In genomic region chr1:205210876-205211838, GRCh38 we compare ENCODE assay signal across 1 cellular context.
TF ChIP-seq lines count a peak whose summit lies in the region.

Gene DSTYK (minus strand): TSS chr1:205211702. CDS start chr1:205211535, 167 bp downstream.

TF ChIP-seq in K562, 482 proteins besides CTCF, POLR2A, EP300 and RAD21 (continued from another document and continues in another):
- TF ChIP-seq ZFP91 (CRISPR knock-in tag; IDR thresholded peaks at IDR 0.05) (peak; percentile 72; the same call in 1 of the 2 replicates), HOMEZ (CRISPR knock-in tag; IDR thresholded peaks at IDR 0.05) (peak; percentile 6; the same call in 1 of the 2 replicates), ERF (CRISPR knock-in tag; IDR thresholded peaks at IDR 0.05) (0 out of 2 replicates have a peak, but pooled peaks have one; percentile 79), CCNT2 (IDR thresholded peaks at IDR 0.05; ENCODE audit: borderline replicate concordance, extremely low read depth, insufficient read length, low read depth, low read length) (peak; percentile 90), ZFX (CRISPR knock-in tag; IDR thresholded peaks at IDR 0.05) (peak; percentile 97), TCF7L2 (IDR thresholded peaks at IDR 0.05; ENCODE audit: low read depth, low read length) (0 out of 2 replicates have a peak, but pooled peaks have one; percentile 37), THAP7 (CRISPR knock-in tag; IDR thresholded peaks at IDR 0.05) (no peak), TEAD1 (CRISPR knock-in tag; IDR thresholded peaks at IDR 0.05) (peak; percentile 82 to 86; a peak in 3 of 4 replicates), TCF7 (IDR thresholded peaks at IDR 0.05; ENCODE audit: borderline replicate concordance) (peak; percentile 89; the same call in 1 of the 2 replicates), CXXC5 (CRISPR knock-in tag; IDR thresholded peaks at IDR 0.05) (peak; percentile 98), KDM1A (IDR thresholded peaks at IDR 0.05) (peak in 1 of 2 experiments; percentile 56; a peak in 1 of 4 replicates), PBX2 (CRISPR knock-in tag; IDR thresholded peaks at IDR 0.05; ENCODE audit: low read depth) (no peak), PBX2 (tag; conservative IDR thresholded peaks at IDR 0.05; ENCODE audit: low read depth) (peak; percentile 49), ETS2 (tag; IDR thresholded peaks at IDR 0.05; ENCODE audit: borderline replicate concordance, poor library complexity, severe bottlenecking) (peak; percentile 20), PHB (CRISPR knock-in tag; IDR thresholded peaks at IDR 0.05) (no peak), PATZ1 (CRISPR knock-in tag; IDR thresholded peaks at IDR 0.05; ENCODE audit: borderline replicate concordance) (no peak; the same call in 1 of the 2 replicates), ZNF830 (CRISPR knock-in tag; IDR thresholded peaks at IDR 0.05) (peak; percentile 61; the same call in 1 of the 2 replicates), CREM (IDR thresholded peaks at IDR 0.05; ENCODE audit: low read depth) (peak; percentile 97), VEZF1 (CRISPR knock-in tag; IDR thresholded peaks at IDR 0.05) (peak; percentile 93), ELF2 (CRISPR knock-in tag; IDR thresholded peaks at IDR 0.05) (0 out of 2 replicates have a peak, but pooled peaks have one; percentile 53), MEF2D (tag; conservative IDR thresholded peaks at IDR 0.05; ENCODE audit: low read depth) (0 out of 2 replicates have a peak, but pooled peaks have one; percentile 62), ZNF449 (CRISPR knock-in tag; IDR thresholded peaks at IDR 0.05) (peak; percentile 63; the same call in 1 of the 2 replicates), ETS1 (conservative IDR thresholded peaks at IDR 0.05; ENCODE audit: control insufficient read depth, low read depth, low read length) (peak; percentile 99), STAT5A (IDR thresholded peaks at IDR 0.05; ENCODE audit: borderline replicate concordance, low read length) (peak; percentile 57; the same call in 1 of the 2 replicates), CC2D1A (IDR thresholded peaks at IDR 0.05) (0 out of 2 replicates have a peak, but pooled peaks have one; percentile 55), ESRRA (IDR thresholded peaks at IDR 0.05; ENCODE audit: borderline replicate concordance, low read depth) (peak; percentile 98), SMARCA5 (IDR thresholded peaks at IDR 0.05) (no peak), ID3 (CRISPR knock-in tag; IDR thresholded peaks at IDR 0.05) (no peak), ID3 (tag; IDR thresholded peaks at IDR 0.05) (peak; percentile 97), SAFB2 (IDR thresholded peaks at IDR 0.05; ENCODE audit: borderline replicate concordance, low read depth, low read length, severe bottlenecking) (no peak), TARDBP (IDR thresholded peaks at IDR 0.05) (0 out of 2 replicates have a peak, but pooled peaks have one; percentile 80), SMAD3 (CRISPR knock-in tag; conservative IDR thresholded peaks at IDR 0.05) (peak; percentile 86), JUND (IDR thresholded peaks at IDR 0.05; ENCODE audit: borderline replicate concordance, low read depth, low read length) (peak; percentile 90), JUND (tag; IDR thresholded peaks at IDR 0.05; ENCODE audit: borderline replicate concordance, low read depth, low read length) (peak; percentile 63; the same call in 1 of the 3 replicates), LEF1 (IDR thresholded peaks at IDR 0.05) (peak; percentile 78; the same call in 1 of the 2 replicates), CHCHD3 (CRISPR knock-in tag; IDR thresholded peaks at IDR 0.05) (no peak), ZBTB1 (CRISPR knock-in tag; IDR thresholded peaks at IDR 0.05; ENCODE audit: borderline replicate concordance, low read depth) (peak; percentile 88), MYBL2 (IDR thresholded peaks at IDR 0.05; ENCODE audit: low read depth) (no peak; the same call in 1 of the 2 replicates), MYBL2 (CRISPR knock-in tag; IDR thresholded peaks at IDR 0.05; ENCODE audit: borderline replicate concordance) (no peak), BRD4 (IDR thresholded peaks at IDR 0.05) (peak; percentile 91), FOXJ2 (tag; IDR thresholded peaks at IDR 0.05) (peak; percentile 94), BRD9 (IDR thresholded peaks at IDR 0.05; ENCODE audit: low read depth, partially characterized antibody) (no peak), ZBTB33 (CRISPR knock-in tag; IDR thresholded peaks at IDR 0.05) (0 out of 2 replicates have a peak, but pooled peaks have one; percentile 39), CBX3 (IDR thresholded peaks at IDR 0.05; ENCODE audit: borderline replicate concordance in 1 of 2, low read length in 2 of 2) (peak in 1 of 2 experiments; percentile 98; a peak in 2 of 3 replicates), ATF4 (CRISPR knock-in tag; IDR thresholded peaks at IDR 0.05) (peak; percentile 64)
